ENCODE assay signal across 12 cellular contexts in genomic region chr10:132616170-132616994, GRCh38.
DNase-seq lines count a peak whose midpoint lies in the region; ATAC-seq and TF ChIP-seq lines count a peak whose summit lies in the region.
"Had no signal": no experiment of that assay in that cellular context is flagged by ENCODE, and none has a peak within 500 bp of the region (broad histone marks: within the 10 kb centered on the region; RNA-seq: fewer than 3 reads in every experiment).

No MANE protein-coding gene starts in this region.

- H3K27me3 ChIP-seq in breast epithelium: no peaks in the 10 kb centered on the region
- H3K27me3 ChIP-seq: testis had no signal

- no peak for TF ChIP-seq CTCF in MCF 10A (IDR thresholded peaks at IDR 0.05; ENCODE audit: unreplicated experiment)
- TF ChIP-seq CTCF in breast epithelium (IDR thresholded peaks at IDR 0.05): no peak

- H3K36me3 ChIP-seq in breast epithelium: no peaks in the 10 kb centered on the region

- POLR2A ChIA-PET in MCF 10A (lab: Yijun Ruan, JAX): interaction anchor here (0.5 kb wide), 1 partner anchor 23 kb away, joined by 3 read pairs; no protein-coding TSS in a partner anchor

- ATAC-seq in activated naive CD4-positive, alpha-beta T cell treated with anti-CD3 and anti-CD28 coated beads, Interleukin-2, amount 50 U/mL, for 72 hours: peak; percentile 79 to 87
- ATAC-seq: A549, PC-3 had no signal

- peaks cover 12% of the 10 kb centered on the region for H3K36me3 Mint-ChIP-seq in MCF 10A (ENCODE audit: insufficient read depth, unreplicated experiment)
- peaks cover 46 to 56% of the 10 kb centered on the region in 2 donors for H3K36me3 Mint-ChIP-seq in activated naive CD4-positive, alpha-beta T cell treated with anti-CD3 and anti-CD28 coated beads, Interleukin-2, amount 50 U/mL, for 72 hours

- no peaks in the 10 kb centered on the region for H3K27me3 Mint-ChIP-seq in MCF 10A (ENCODE audit: insufficient read depth, unreplicated experiment)

- H3K27ac Mint-ChIP-seq in MCF 10A (ENCODE audit: low read depth, unreplicated experiment): no peak overlapping the region
- peak overlapping the region; percentile 33 to 88 for H3K27ac Mint-ChIP-seq in activated naive CD4-positive, alpha-beta T cell treated with anti-CD3 and anti-CD28 coated beads, Interleukin-2, amount 50 U/mL, for 72 hours

- no peak overlapping the region for H3K4me3 ChIP-seq in breast epithelium
- H3K4me3 ChIP-seq: A549, testis had no signal

- CTCF ChIA-PET in MCF 10A (lab: Yijun Ruan, JAX): interaction anchor here (1.0 kb wide), 2 partner anchors 16 to 157 kb away, joined by 3 to 5 read pairs; no protein-coding TSS in a partner anchor

- no peak overlapping the region for H3K27ac ChIP-seq in breast epithelium
- H3K27ac ChIP-seq: A549, KMS-11, testis had no signal

- no peak for TF ChIP-seq POLR2A in breast epithelium (IDR thresholded peaks at IDR 0.05)

- DNase-seq in MCF 10A (ENCODE audit: unreplicated experiment): no peak
- DNase-seq in breast epithelium (ENCODE audit: low spot score in 2 of 2): no peak
- peak; percentile 57 to 77 for DNase-seq in activated naive CD4-positive, alpha-beta T cell treated with anti-CD3 and anti-CD28 coated beads, Interleukin-2, amount 50 U/mL, for 72 hours (ENCODE audit: low spot score in 2 of 2)
- DNase-seq in stimulated activated CD4-positive, alpha-beta T cell treated with anti-CD3 and anti-CD28 coated beads, Interleukin-12 subunit alpha, Interleukin-12 subunit beta, amount 100 ng/mL, for 4 hours: peak; percentile 31
- no peak for DNase-seq in DMS79 treated with DMSO at 0.1 percent for 48 hours (lab: John Stamatoyannopoulos, UW)
- no peak for DNase-seq in NCI-H1417 (lab: John Stamatoyannopoulos, UW)
- no peak for DNase-seq in NCI-H345 treated with DMSO at 0.1 percent for 48 hours (lab: John Stamatoyannopoulos, UW; ENCODE audit: unreplicated experiment)
- no peak for DNase-seq in glomerular visceral epithelial cell (ENCODE audit: extremely low spot score)
- DNase-seq: PC-3, testis had no signal

- no peaks in the 10 kb centered on the region for H3K4me1 ChIP-seq in breast epithelium
- H3K4me1 ChIP-seq: A549, testis had no signal

- no peaks in the 10 kb centered on the region for H3K9me3 Mint-ChIP-seq in MCF 10A (ENCODE audit: unreplicated experiment)
- H3K9me3 Mint-ChIP-seq in activated naive CD4-positive, alpha-beta T cell treated with anti-CD3 and anti-CD28 coated beads, Interleukin-2, amount 50 U/mL, for 72 hours: peaks cover 19 to 24% of the 10 kb centered on the region in 2 donors

- peak overlapping the region; percentile 19 for H3K4me3 Mint-ChIP-seq in MCF 10A (ENCODE audit: unreplicated experiment)

- H3K9me3 ChIP-seq in breast epithelium: peaks cover 17 to 27% of the 10 kb centered on the region in 2 donors
- H3K9me3 ChIP-seq: A549, testis had no signal

- H3K4me1 Mint-ChIP-seq in MCF 10A (ENCODE audit: insufficient read depth, unreplicated experiment): no peaks in the 10 kb centered on the region

- no TSS peak for BruUV-seq in MCF 10A (replicated peaks; lab: Mats Ljungman, UMichigan)

- intact Hi-C loops in MCF 10A (cut with micrococcal nuclease): no loop called here
- intact Hi-C loops in breast epithelium (cut with DNase I; ENCODE audit: low total_unique reads): no loop called here

Comparison
In these comparisons a context has a peak if more than half of its experiments do, and no peak if none do; other contexts are left out.
1. DNase-seq: peak in activated naive CD4-positive, alpha-beta T cell treated with anti-CD3 and anti-CD28 coated beads, Interleukin-2, amount 50 U/mL, for 72 hours (2 of 2) and stimulated activated CD4-positive, alpha-beta T cell treated with anti-CD3 and anti-CD28 coated beads, Interleukin-12 subunit alpha, Interleukin-12 subunit beta, amount 100 ng/mL, for 4 hours (single experiment); none in MCF 10A (single experiment), breast epithelium (0 of 2), DMS79 treated with DMSO at 0.1 percent for 48 hours (single experiment), NCI-H1417 (0 of 3), NCI-H345 treated with DMSO at 0.1 percent for 48 hours (single experiment) and glomerular visceral epithelial cell (single experiment).